In the genomic region with DNA sequence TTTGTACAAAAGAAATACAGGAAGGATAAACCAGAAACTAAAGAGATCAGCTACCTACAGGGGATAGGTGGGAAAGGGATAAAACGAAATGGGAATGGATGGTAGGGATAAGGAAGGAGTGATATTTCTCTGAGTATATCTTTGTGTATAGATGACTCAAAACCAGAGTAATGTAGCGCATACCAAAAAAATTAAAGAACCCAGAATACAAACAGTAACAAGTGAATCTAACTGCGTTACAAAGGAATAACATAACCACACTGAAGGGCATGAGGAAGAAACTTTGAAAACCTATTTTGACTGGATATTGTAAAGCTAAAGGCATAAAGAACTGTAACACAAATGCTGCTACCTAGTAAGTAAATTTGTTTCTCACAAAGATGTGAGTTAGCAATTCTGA, we compare ENCODE assay signal across 13 cellular contexts.
"Had no signal": no experiment of that assay in that cellular context is flagged by ENCODE, and none has a peak within 500 bp of the region (broad histone marks: within the 10 kb centered on the region; RNA-seq: fewer than 3 reads in every experiment).

No MANE protein-coding gene starts in this region.

- ATAC-seq: activated CD4-positive, alpha-beta T cell treated with anti-CD3 and anti-CD28 coated beads for 36 hours had no signal

- H3K27ac ChIP-seq: adrenal gland, neural progenitor cell, skin epidermis had no signal

- H3K27ac Mint-ChIP-seq: activated CD4-positive, alpha-beta memory T cell treated with anti-CD3 and anti-CD28 coated beads, Interleukin-2, amount 10 ng/mL, durations not matched to agents 7 days and 5 days; activated CD4-positive, alpha-beta T cell treated with anti-CD3 and anti-CD28 coated beads for 36 hours; brain; neural progenitor cell had no signal

- H3K9me3 Mint-ChIP-seq: activated CD4-positive, alpha-beta memory T cell treated with anti-CD3 and anti-CD28 coated beads, Interleukin-2, amount 10 ng/mL, durations not matched to agents 7 days and 5 days had no signal

- H3K4me3 Mint-ChIP-seq: activated CD4-positive, alpha-beta memory T cell treated with anti-CD3 and anti-CD28 coated beads, Interleukin-2, amount 10 ng/mL, durations not matched to agents 7 days and 5 days; activated CD4-positive, alpha-beta T cell treated with anti-CD3 and anti-CD28 coated beads for 36 hours; brain; neural progenitor cell had no signal

- DNase-seq: activated CD4-positive, alpha-beta memory T cell treated with anti-CD3 and anti-CD28 coated beads, Interleukin-2, amount 10 ng/mL, durations not matched to agents 7 days and 5 days; activated CD4-positive, alpha-beta T cell treated with anti-CD3 and anti-CD28 coated beads for 36 hours; activated naive CD4-positive, alpha-beta T cell treated with Interleukin-2 at 50 U/mL for 16 hours; adrenal gland; cerebellar nuclear complex; dorsolateral prefrontal cortex; foreskin melanocyte; head of caudate nucleus; mesenchymal stem cell; T1000 had no signal

- H3K27me3 ChIP-seq: adrenal gland, dorsolateral prefrontal cortex, neural progenitor cell had no signal

- H3K27me3 Mint-ChIP-seq: activated CD4-positive, alpha-beta memory T cell treated with anti-CD3 and anti-CD28 coated beads, Interleukin-2, amount 10 ng/mL, durations not matched to agents 7 days and 5 days; activated CD4-positive, alpha-beta T cell treated with anti-CD3 and anti-CD28 coated beads for 36 hours; brain had no signal

- H3K9me3 ChIP-seq: adrenal gland had no signal
